ENCODE assay signal across 1 cellular context in genomic region chr12:94678849-94679248, GRCh38.
TF ChIP-seq lines count a peak whose summit lies in the region.

No MANE protein-coding gene starts in this region.

TF ChIP-seq in GM23338, 12 proteins besides CTCF, POLR2A, EP300 and RAD21:
- TF ChIP-seq ZNF462 (CRISPR knock-in tag; IDR thresholded peaks at IDR 0.05) (no peak), ETS1 (IDR thresholded peaks at IDR 0.05) (no peak), EZH2phosphoT487 (IDR thresholded peaks at IDR 0.05; ENCODE audit: unreplicated experiment) (no peak), CREB1 (CRISPR knock-in tag; IDR thresholded peaks at IDR 0.05; ENCODE audit: low read depth) (no peak), NANOG (IDR thresholded peaks at IDR 0.05; ENCODE audit: borderline replicate concordance) (no peak), STAT1 (IDR thresholded peaks at IDR 0.05; ENCODE audit: unreplicated experiment) (no peak), EZH2 (IDR thresholded peaks at IDR 0.05; ENCODE audit: low read depth, unreplicated experiment) (no peak), JUNB (IDR thresholded peaks at IDR 0.05; ENCODE audit: unreplicated experiment) (no peak), POLR2AphosphoS5 (IDR thresholded peaks at IDR 0.05; ENCODE audit: low read depth) (no peak), REST (IDR thresholded peaks at IDR 0.05; ENCODE audit: unreplicated experiment) (no peak), ZNF114 (CRISPR knock-in tag; IDR thresholded peaks at IDR 0.05) (no peak)
